Comparison of ENCODE assay signal across 10 cellular contexts in genomic region chr20:20018366-20018765, GRCh38. TPM values are rescaled to one million over a fixed set of nuclear protein-coding genes. Genes with fewer than 3 reads are reported as not detected.
DNase-seq lines count a peak whose midpoint lies in the region; ATAC-seq and TF ChIP-seq lines count a peak whose summit lies in the region.
"Had no signal": no experiment of that assay in that cellular context is flagged by ENCODE, and none has a peak within 500 bp of the region (broad histone marks: within the 10 kb centered on the region; RNA-seq: fewer than 3 reads in every experiment).

No MANE protein-coding gene starts in this region.

- TF ChIP-seq CTCF in WI38 (IDR thresholded peaks at IDR 0.05; ENCODE audit: low read depth, low read length) (no peak), glutamatergic neuron (IDR thresholded peaks at IDR 0.05; ENCODE audit: partially characterized antibody, unreplicated experiment) (no peak)

- peaks cover 2% of the 10 kb centered on the region for H3K27me3 Mint-ChIP-seq in glutamatergic neuron (ENCODE audit: unreplicated experiment)
- H3K27me3 Mint-ChIP-seq in stimulated activated memory B cell treated with anti-CD40 and anti-IgM and Interleukin-4, amounts not matched to agents 10 μg/mL and 1 μg/mL and 100 μg/mL, for 72 hours = no peaks in the 10 kb centered on the region

- H3K9me3 Mint-ChIP-seq in glutamatergic neuron (ENCODE audit: unreplicated experiment) = peaks cover 4% of the 10 kb centered on the region
- H3K9me3 Mint-ChIP-seq in stimulated activated memory B cell treated with anti-CD40 and anti-IgM and Interleukin-4, amounts not matched to agents 10 μg/mL and 1 μg/mL and 100 μg/mL, for 72 hours = no peaks in the 10 kb centered on the region

- no peaks in the 10 kb centered on the region for H3K36me3 Mint-ChIP-seq in glutamatergic neuron (ENCODE audit: unreplicated experiment)
- H3K36me3 Mint-ChIP-seq in stimulated activated memory B cell treated with anti-CD40 and anti-IgM and Interleukin-4, amounts not matched to agents 10 μg/mL and 1 μg/mL and 100 μg/mL, for 72 hours = peaks cover 16% of the 10 kb centered on the region

- peak; percentile 58 for DNase-seq in SIG-M5 treated with dmso at 0.1 percent for 504 hours (lab: John Stamatoyannopoulos, UW; ENCODE audit: unreplicated experiment)
- DNase-seq in SIG-M5 (lab: John Stamatoyannopoulos, UW) = no peak
- no peak for DNase-seq in glutamatergic neuron
- no peak for DNase-seq in cerebellum (ENCODE audit: low spot score)
- no peak for DNase-seq in SHP77 (lab: John Stamatoyannopoulos, UW)
- no peak for DNase-seq in pons (ENCODE audit: low spot score)
- DNase-seq: 8988T had no signal

- ATAC-seq in stimulated activated memory B cell treated with anti-CD40 and anti-IgM and Interleukin-4, amounts not matched to agents 10 μg/mL and 1 μg/mL and 100 μg/mL, for 72 hours = no peak

- peaks cover 23% of the 10 kb centered on the region for H3K4me1 Mint-ChIP-seq in glutamatergic neuron (ENCODE audit: low read depth, unreplicated experiment)
- H3K4me1 Mint-ChIP-seq in stimulated activated memory B cell treated with anti-CD40 and anti-IgM and Interleukin-4, amounts not matched to agents 10 μg/mL and 1 μg/mL and 100 μg/mL, for 72 hours = peaks cover 52% of the 10 kb centered on the region

- H3K27ac Mint-ChIP-seq in glutamatergic neuron (ENCODE audit: unreplicated experiment) = peak overlapping the region; percentile 41
- H3K27ac Mint-ChIP-seq in stimulated activated memory B cell treated with anti-CD40 and anti-IgM and Interleukin-4, amounts not matched to agents 10 μg/mL and 1 μg/mL and 100 μg/mL, for 72 hours = peak overlapping the region; percentile 95

- peak overlapping the region; percentile 75 for H3K4me3 Mint-ChIP-seq in glutamatergic neuron (ENCODE audit: unreplicated experiment)
- H3K4me3 Mint-ChIP-seq in stimulated activated memory B cell treated with anti-CD40 and anti-IgM and Interleukin-4, amounts not matched to agents 10 μg/mL and 1 μg/mL and 100 μg/mL, for 72 hours = peak overlapping the region; percentile 96

- H3K4me3 ChIP-seq in WI38 (ENCODE audit: low read depth, low read length) = peak overlapping the region; percentile 87

RNA-seq across cellular contexts. Expression of gene NAA20, which starts 1.2 kb away (rescaled TPM):
- 33.5 TPM for total RNA-seq in glutamatergic neuron (ENCODE audit: unreplicated experiment)
- 30.8 TPM for total RNA-seq in cerebellum

RNA-seq across cellular contexts. Expression of gene CRNKL1, which starts 33.9 kb away (rescaled TPM):
- total RNA-seq in glutamatergic neuron (ENCODE audit: unreplicated experiment) (28.7 TPM), cerebellum (37.6 TPM)

RNA-seq across cellular contexts. Expression of gene CFAP61, which starts 34.0 kb away (rescaled TPM):
- 5.0 TPM for total RNA-seq in glutamatergic neuron (ENCODE audit: unreplicated experiment)
- 5.0 TPM for total RNA-seq in cerebellum
- total RNA-seq: glomerular endothelial cell had no signal
